ENCODE assay signal across 8 cellular contexts in genomic region chr2:177246000-177246399, GRCh38. TPM values are rescaled to one million over a fixed set of nuclear protein-coding genes. Genes with fewer than 3 reads are reported as not detected.
DNase-seq lines count a peak whose midpoint lies in the region; ATAC-seq and TF ChIP-seq lines count a peak whose summit lies in the region.
"Had no signal": no experiment of that assay in that cellular context is flagged by ENCODE, and none has a peak within 500 bp of the region (broad histone marks: within the 10 kb centered on the region; RNA-seq: fewer than 3 reads in every experiment).

No MANE protein-coding gene starts in this region.

- CTCF ChIA-PET in HEK293 (lab: Yijun Ruan, JAX), result interaction anchor here (0.8 to 1.6 kb wide), 3 partner anchors 9 to 50 kb away, joined by 3 to 11 read pairs (median 3); no protein-coding TSS in a partner anchor

- TF ChIP-seq CTCF in HEK293 (tag by site-specific recombination; IDR thresholded peaks at IDR 0.05) (no peak), fibroblast of lung (conservative IDR thresholded peaks at IDR 0.05 in 1 of 2, IDR thresholded peaks at IDR 0.05 in 1 of 2; ENCODE audit: low read depth in 1 of 2, low read length in 2 of 2) (no peak)

- H2AFZ ChIP-seq in fibroblast of lung (ENCODE audit: low read length), result no peak overlapping the region

- intact Hi-C loops in posterior cingulate gyrus (cut with DNase I), result no loop called here

- no peaks in the 10 kb centered on the region for H4K20me1 ChIP-seq in fibroblast of lung (ENCODE audit: control insufficient read depth, extremely low read depth, insufficient read depth, low read length)

- H3K4me2 ChIP-seq in fibroblast of lung (ENCODE audit: extremely low read depth, insufficient read depth, low read length), result no peak overlapping the region

- H3K27ac ChIP-seq in HEK293 (ENCODE audit: extremely low read depth, low read depth, low read length), result no peak overlapping the region
- H3K27ac ChIP-seq in SJSA1, result peak overlapping the region; percentile 94
- H3K27ac ChIP-seq in fibroblast of lung (ENCODE audit: insufficient read depth, low read length), result peak overlapping the region; percentile 45
- H3K27ac ChIP-seq in skin epidermis, result peak overlapping the region in 16 of 21 experiments; percentile 4 to 94 (median 56)

- H3K4me3 ChIP-seq in HEK293 (ENCODE audit: low read depth, low read length), result no peak overlapping the region
- no peak overlapping the region for H3K4me3 ChIP-seq in SJSA1
- no peak overlapping the region for H3K4me3 ChIP-seq in fibroblast of lung (replicated peaks in 1 of 4; ENCODE audit: control extremely low read depth in 1 of 4, insufficient read depth in 1 of 4, low read depth in 3 of 4, low read length in 4 of 4)
- H3K4me3 ChIP-seq in skin epidermis, result no peak overlapping the region

- ATAC-seq in HG03097 (IDR thresholded peaks at IDR 0.05; ENCODE audit: low FRiP score, unreplicated experiment), result no peak

- H3K9ac ChIP-seq in fibroblast of lung (ENCODE audit: insufficient read depth, low read length), result no peak overlapping the region

- H3K79me2 ChIP-seq in fibroblast of lung (ENCODE audit: control insufficient read depth, insufficient read depth, low read length), result peaks cover 94% of the 10 kb centered on the region

- H3K27me3 ChIP-seq in SJSA1 (replicated peaks) (no peaks in the 10 kb centered on the region), fibroblast of lung (ENCODE audit: control insufficient read depth, insufficient read depth, low read length) (no peaks in the 10 kb centered on the region)

- H3K9me3 ChIP-seq in HEK293 (ENCODE audit: control insufficient read depth, insufficient read depth, low read depth, low read length) (no peaks in the 10 kb centered on the region), SJSA1 (replicated peaks) (no peaks in the 10 kb centered on the region), fibroblast of lung (ENCODE audit: control insufficient read depth, insufficient read depth, low read depth, low read length) (no peaks in the 10 kb centered on the region)

- H3K4me1 ChIP-seq in HEK293 (ENCODE audit: control insufficient read depth, insufficient read depth, low read length) (peaks cover 23% of the 10 kb centered on the region), SJSA1 (replicated peaks) (peaks cover 96% of the 10 kb centered on the region), fibroblast of lung (ENCODE audit: control insufficient read depth, extremely low read depth, insufficient read depth, low read length) (peaks cover 26% of the 10 kb centered on the region)

- DNase-seq in SJSA1 (ENCODE audit: low read depth in 1 of 2, low spot score in 2 of 2) (no peak), fibroblast of lung (ENCODE audit: low read depth in 2 of 2) (no peak), ureter (ENCODE audit: low spot score) (no peak), posterior cingulate gyrus (no peak)
- DNase-seq: NCI-H69 had no signal

- POLR2A ChIA-PET in HEK293 (lab: Yijun Ruan, JAX), result interaction anchor here (2.5 kb wide), 1 partner anchor 18 kb away, joined by 15 read pairs; the partner anchor contains the start of gene NFE2L2

- H3K36me3 ChIP-seq in HEK293 (ENCODE audit: control insufficient read depth in 2 of 2, insufficient read depth in 1 of 2, low read length in 2 of 2) (no peaks in the 10 kb centered on the region; a peak in 1 of 3 replicates), SJSA1 (peaks cover 44% of the 10 kb centered on the region), fibroblast of lung (ENCODE audit: control insufficient read depth, insufficient read depth, low read length) (no peaks in the 10 kb centered on the region)

TF ChIP-seq in HEK293, 187 proteins besides CTCF, POLR2A, EP300 and RAD21:
- TF ChIP-seq ZNF16 (tag by site-specific recombination; IDR thresholded peaks at IDR 0.05; ENCODE audit: low read depth) (no peak), PRDM6 (tag by site-specific recombination; IDR thresholded peaks at IDR 0.05) (peak; percentile 62; the same call in 1 of the 2 replicates), ZNF843 (tag by site-specific recombination; IDR thresholded peaks at IDR 0.05) (no peak)

RNA-seq across cellular contexts. Expression of gene NFE2L2, which starts 18.5 kb away (rescaled TPM):
- total RNA-seq in SJSA1 (2014; rRNA removed; shearing (Covaris generic)), result 65.8 and 119 TPM in 2 replicates
- total RNA-seq in fibroblast of lung, result 97.1 and 142 TPM in 2 replicates
- 166 and 178 TPM in 2 replicates for polyA plus RNA-seq in fibroblast of lung
- polyA plus RNA-seq in fibroblast of lung (2012), result 77.8 and 92.7 TPM in 2 replicates
- polyA minus RNA-seq in fibroblast of lung (ENCODE audit: low replicate concordance), result 116 and 126 TPM in 2 replicates
- 190 TPM for total RNA-seq in ureter

RNA-seq across cellular contexts. Expression of gene HNRNPA3, which starts 33.4 kb away (rescaled TPM):
- 48.1 and 73.1 TPM in 2 replicates for total RNA-seq in SJSA1 (2014; rRNA removed; shearing (Covaris generic))
- total RNA-seq in fibroblast of lung (33.9 and 34.5 TPM in 2 replicates), ureter (251 TPM)
- polyA plus RNA-seq in fibroblast of lung, result 81.2 and 106 TPM in 2 replicates
- polyA plus RNA-seq in fibroblast of lung (2012), result 365 and 474 TPM in 2 replicates
- 5.8 and 7.3 TPM in 2 replicates for polyA minus RNA-seq in fibroblast of lung (ENCODE audit: low replicate concordance)
